Comparison of ENCODE assay signal across 8 cellular contexts in the genomic region with DNA sequence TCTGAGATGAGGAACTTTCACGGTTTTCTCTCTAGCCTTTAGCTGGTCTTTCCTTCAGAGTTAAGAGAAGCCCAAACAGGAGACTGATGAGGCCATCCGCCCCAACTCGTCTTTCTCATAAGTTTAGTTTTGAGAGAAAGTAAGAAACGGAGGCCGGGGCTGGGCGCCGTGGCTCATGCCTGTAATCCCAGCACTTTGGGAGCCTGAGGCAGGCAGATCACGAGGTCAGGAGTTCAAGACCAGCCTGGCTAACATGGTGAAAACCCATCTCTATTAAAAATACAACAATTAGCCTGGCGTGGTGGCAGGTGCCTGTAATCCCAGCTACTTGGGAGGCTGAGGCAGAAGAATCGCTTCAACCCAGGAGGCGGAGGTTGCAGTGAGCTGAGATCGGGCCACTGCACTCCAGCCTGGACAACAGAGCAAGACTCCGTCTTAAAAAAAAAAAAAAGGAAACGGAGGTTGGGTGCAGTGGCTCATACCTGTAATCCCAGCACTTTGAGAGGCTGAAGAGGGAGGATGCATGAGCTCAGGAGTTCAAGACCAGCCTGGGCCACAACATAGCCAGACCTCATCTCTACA. TPM values are rescaled to one million over a fixed set of nuclear protein-coding genes. Genes with fewer than 3 reads are reported as not detected.
DNase-seq lines count a peak whose midpoint lies in the region; ATAC-seq and TF ChIP-seq lines count a peak whose summit lies in the region.
"Not testable (repeated sequence)": the region's sequence is repeated elsewhere in the genome, so short reads cannot be mapped to it uniquely, and the experiment has no call there.

No MANE protein-coding gene starts in this region.

- TF ChIP-seq CTCF in HEK293 (tag by site-specific recombination; IDR thresholded peaks at IDR 0.05); left lung (IDR thresholded peaks at IDR 0.05); osteocyte (IDR thresholded peaks at IDR 0.05); thyroid gland (IDR thresholded peaks at IDR 0.05): not testable (repeated sequence)

- CTCF ChIA-PET in HEK293 (lab: Yijun Ruan, JAX): interaction anchor here (0.6 kb wide), 2 partner anchors 152 to 378 kb away, joined by 3 read pairs; a partner anchor contains a TSS
- CTCF ChIA-PET in activated naive CD4-positive, alpha-beta T cell treated with anti-CD3 and anti-CD28 coated beads for 36 hours (lab: Charles Lee): interaction anchor here (0.9 to 2.5 kb wide), 2 partner anchors 61 to 151 kb away, joined by 3 to 8 read pairs; no protein-coding TSS in a partner anchor

- 77% methylated on average over 14 of the region's 14 CpGs for WGBS in ectodermal cell, 2 experiments
- 86% methylated on average over 14 of the region's 14 CpGs for WGBS in thyroid gland, 2 donors

- peak overlapping the region; percentile 94 for H3K4me2 ChIP-seq in BLaER1

- peak overlapping the region; percentile 45; the same call in 1 of the 2 replicates for H3K4me3 ChIP-seq in BLaER1
- H3K4me3 ChIP-seq in HEK293 (ENCODE audit: low read depth, low read length); ectodermal cell (ENCODE audit: insufficient read depth, low read depth, low read length); thyroid gland (replicated peaks in 1 of 3): not testable (repeated sequence)
- H3K4me3 ChIP-seq in left lung: peak overlapping the region in 1 of 2 donors; percentile 26

- H3K27me3 Mint-ChIP-seq in T-helper 2 cell treated with Interferon-gamma antibody and Interleukin-4, amounts not matched to agents 5 μg/mL and 100 μg/mL, for 36 hours (ENCODE audit: low read depth); activated naive CD4-positive, alpha-beta T cell treated with anti-CD3 and anti-CD28 coated beads for 36 hours (ENCODE audit: low read depth); osteocyte (ENCODE audit: unreplicated experiment): not testable (repeated sequence)

- peaks cover 94% of the 10 kb centered on the region for H3K4me1 ChIP-seq in BLaER1
- H3K4me1 ChIP-seq in HEK293 (ENCODE audit: control insufficient read depth, insufficient read depth, low read length); ectodermal cell (ENCODE audit: control insufficient read depth, insufficient read depth, low read length): not testable (repeated sequence)
- H3K4me1 ChIP-seq in left lung: peaks cover 0 to 71% of the 10 kb centered on the region in 2 donors
- peaks cover 48 to 54% of the 10 kb centered on the region in 2 donors for H3K4me1 ChIP-seq in thyroid gland

- not testable (repeated sequence) for H3K9me3 Mint-ChIP-seq in T-helper 2 cell treated with Interferon-gamma antibody and Interleukin-4, amounts not matched to agents 5 μg/mL and 100 μg/mL, for 36 hours; activated naive CD4-positive, alpha-beta T cell treated with anti-CD3 and anti-CD28 coated beads for 36 hours; osteocyte (ENCODE audit: unreplicated experiment)

- not testable (repeated sequence) for ATAC-seq in left lung

- peak overlapping the region; percentile 47; the same call in 1 of the 2 replicates for H3K9ac ChIP-seq in BLaER1

- peaks cover 79% of the 10 kb centered on the region for H3K36me3 Mint-ChIP-seq in T-helper 2 cell treated with Interferon-gamma antibody and Interleukin-4, amounts not matched to agents 5 μg/mL and 100 μg/mL, for 36 hours (ENCODE audit: low read depth)
- peaks cover 49% of the 10 kb centered on the region for H3K36me3 Mint-ChIP-seq in activated naive CD4-positive, alpha-beta T cell treated with anti-CD3 and anti-CD28 coated beads for 36 hours (ENCODE audit: low read depth)
- H3K36me3 Mint-ChIP-seq in osteocyte (ENCODE audit: unreplicated experiment): peaks cover 17% of the 10 kb centered on the region

- H4K20me1 ChIP-seq in BLaER1: not testable (repeated sequence)

- intact Hi-C loops in activated naive CD4-positive, alpha-beta T cell treated with anti-CD3 and anti-CD28 coated beads for 36 hours (cut with micrococcal nuclease): loop anchor here (1.0 kb wide), 1 partner anchor 72 kb away; no protein-coding TSS in a partner anchor
- intact Hi-C loops in left lung (cut with DNase I); thyroid gland (cut with DNase I): not testable (repeated sequence)

- DNase-seq in T-helper 2 cell treated with Interferon-gamma antibody and Interleukin-4, amounts not matched to agents 5 μg/mL and 100 μg/mL, for 36 hours (ENCODE audit: low spot score); left lung; osteocyte (ENCODE audit: extremely low spot score, unreplicated experiment); thyroid gland: not testable (repeated sequence)
- DNase-seq in activated naive CD4-positive, alpha-beta T cell treated with anti-CD3 and anti-CD28 coated beads for 36 hours: peak; percentile 29

- peaks cover 82% of the 10 kb centered on the region for H3K4me1 Mint-ChIP-seq in T-helper 2 cell treated with Interferon-gamma antibody and Interleukin-4, amounts not matched to agents 5 μg/mL and 100 μg/mL, for 36 hours (ENCODE audit: low read depth)
- H3K4me1 Mint-ChIP-seq in activated naive CD4-positive, alpha-beta T cell treated with anti-CD3 and anti-CD28 coated beads for 36 hours (ENCODE audit: low read depth): peaks cover 83% of the 10 kb centered on the region
- peaks cover 38% of the 10 kb centered on the region for H3K4me1 Mint-ChIP-seq in osteocyte (ENCODE audit: unreplicated experiment)

- not testable (repeated sequence) for TF ChIP-seq POLR2A in thyroid gland (IDR thresholded peaks at IDR 0.05)

- not testable (repeated sequence) for H3K36me3 ChIP-seq in BLaER1; ectodermal cell (ENCODE audit: control insufficient read depth, insufficient read depth, low read length)
- H3K36me3 ChIP-seq in HEK293 (ENCODE audit: control insufficient read depth in 2 of 2, insufficient read depth in 1 of 2, low read length in 2 of 2) (peaks cover 0 to 25% of the 10 kb centered on the region in 2 experiments; a peak in 1 of 3 replicates), left lung (peaks cover 0 to 20% of the 10 kb centered on the region in 2 donors), thyroid gland (peaks cover 15 to 16% of the 10 kb centered on the region in 2 donors)

- H3K27ac ChIP-seq in BLaER1: peak overlapping the region; percentile 76
- H3K27ac ChIP-seq in HEK293 (ENCODE audit: extremely low read depth, low read depth, low read length): not testable (repeated sequence)
- H3K27ac ChIP-seq in ectodermal cell (ENCODE audit: insufficient read depth, low read depth, low read length, poor library complexity, severe bottlenecking): peak overlapping the region; percentile 38
- peak overlapping the region; percentile 13 to 96 for H3K27ac ChIP-seq in left lung
- H3K27ac ChIP-seq in thyroid gland: peak overlapping the region; percentile 62 to 86 (median 76)

- H3K27me3 ChIP-seq in BLaER1; ectodermal cell (ENCODE audit: control insufficient read depth, insufficient read depth, low read length, poor library complexity, severe bottlenecking); left lung; thyroid gland: not testable (repeated sequence)

- POLR2A ChIA-PET in HEK293 (lab: Yijun Ruan, JAX): not testable (repeated sequence)

- not testable (repeated sequence) for H3K9me3 ChIP-seq in BLaER1; HEK293 (ENCODE audit: control insufficient read depth, insufficient read depth, low read depth, low read length); ectodermal cell (ENCODE audit: control insufficient read depth, low read length); left lung; thyroid gland

- H3K27ac Mint-ChIP-seq in T-helper 2 cell treated with Interferon-gamma antibody and Interleukin-4, amounts not matched to agents 5 μg/mL and 100 μg/mL, for 36 hours: peak overlapping the region; percentile 99
- H3K27ac Mint-ChIP-seq in activated naive CD4-positive, alpha-beta T cell treated with anti-CD3 and anti-CD28 coated beads for 36 hours: peak overlapping the region; percentile 99
- H3K27ac Mint-ChIP-seq in osteocyte (ENCODE audit: unreplicated experiment): not testable (repeated sequence)

- peak overlapping the region; percentile 90 for H3K4me3 Mint-ChIP-seq in T-helper 2 cell treated with Interferon-gamma antibody and Interleukin-4, amounts not matched to agents 5 μg/mL and 100 μg/mL, for 36 hours
- peak overlapping the region; percentile 92 for H3K4me3 Mint-ChIP-seq in activated naive CD4-positive, alpha-beta T cell treated with anti-CD3 and anti-CD28 coated beads for 36 hours
- H3K4me3 Mint-ChIP-seq in osteocyte (ENCODE audit: unreplicated experiment): peak overlapping the region; percentile 16

TF ChIP-seq in HEK293, 187 proteins besides CTCF, POLR2A, EP300 and RAD21:
- TF ChIP-seq ZNF121 (tag by site-specific recombination; IDR thresholded peaks at IDR 0.05): peak; percentile 73
TF ChIP-seq in HEK293: peak in this region for 1; not testable (repeated sequence) for 186.

RNA-seq across cellular contexts. Expression of a gene that starts 55.6 kb away (rescaled TPM):
- 10 to 100 TPM; 54.7 to 54.9 TPM for total RNA-seq in activated naive CD4-positive, alpha-beta T cell treated with anti-CD3 and anti-CD28 coated beads for 36 hours
- 27.8 TPM for polyA plus RNA-seq in ectodermal cell (2013, experiment 1 of 4)
- polyA plus RNA-seq in ectodermal cell (2013, experiment 2 of 4): 26.1 TPM
- 20.7 TPM for polyA plus RNA-seq in ectodermal cell (2013, experiment 3 of 4)
- polyA plus RNA-seq in ectodermal cell (2013, experiment 4 of 4): 22.8 TPM
- 10 to 100 TPM; 21.0 to 22.9 TPM for total RNA-seq in left lung
- total RNA-seq in osteocyte: 31.2 and 32.6 TPM in 2 replicates
- total RNA-seq in thyroid gland: 10 to 100 TPM; 23.9 to 61.8 (median 52.0) TPM

RNA-seq across cellular contexts. Expression of a gene that starts 55.7 kb away (rescaled TPM):
- total RNA-seq in activated naive CD4-positive, alpha-beta T cell treated with anti-CD3 and anti-CD28 coated beads for 36 hours: 10 to 100 TPM; 45.3 to 45.7 TPM
- 56.0 TPM for polyA plus RNA-seq in ectodermal cell (2013, experiment 1 of 4)
- polyA plus RNA-seq in ectodermal cell (2013, experiment 2 of 4): 55.0 TPM
- 44.1 TPM for polyA plus RNA-seq in ectodermal cell (2013, experiment 3 of 4)
- polyA plus RNA-seq in ectodermal cell (2013, experiment 4 of 4): 51.2 TPM
- 10 to 100 TPM; 30.1 to 31.8 TPM for total RNA-seq in left lung
- 38.9 and 45.9 TPM in 2 replicates for total RNA-seq in osteocyte
- 10 to 100 TPM; 59.4 to 89.2 (median 81.4) TPM for total RNA-seq in thyroid gland

Comparison
In these comparisons a context has a peak if more than half of its experiments do, and no peak if none do; other contexts are left out.
1. H3K4me3 Mint-ChIP-seq: peak in every context shown above with its lines; median percentile 92 in activated naive CD4-positive, alpha-beta T cell treated with anti-CD3 and anti-CD28 coated beads for 36 hours; 90 in T-helper 2 cell treated with Interferon-gamma antibody and Interleukin-4, amounts not matched to agents 5 μg/mL and 100 μg/mL, for 36 hours; 16 in osteocyte.